In genomic region chr9:70553718-70554673, GRCh38 we compare ENCODE assay signal across 9 cellular contexts.
DNase-seq lines count a peak whose midpoint lies in the region; ATAC-seq and TF ChIP-seq lines count a peak whose summit lies in the region.
"Had no signal": no experiment of that assay in that cellular context is flagged by ENCODE, and none has a peak within 500 bp of the region (broad histone marks: within the 10 kb centered on the region; RNA-seq: fewer than 3 reads in every experiment).

No MANE protein-coding gene starts in this region.

- peak overlapping the region; percentile 18 for H3K4me2 ChIP-seq in parathyroid adenoma (ENCODE audit: low read length)

- no peaks in the 10 kb centered on the region for H3K9me3 ChIP-seq in RWPE2 (ENCODE audit: severe bottlenecking)
- H3K9me3 ChIP-seq in parathyroid adenoma (ENCODE audit: control insufficient read depth, low read length): no peaks in the 10 kb centered on the region
- H3K9me3 ChIP-seq in T-helper 17 cell (ENCODE audit: control insufficient read depth, low read length, poor library complexity, severe bottlenecking): no peaks in the 10 kb centered on the region

- TF ChIP-seq CTCF in RWPE2 (IDR thresholded peaks at IDR 0.05; ENCODE audit: poor library complexity, severe bottlenecking): no peak
- no peak for TF ChIP-seq CTCF in foreskin keratinocyte (conservative IDR thresholded peaks at IDR 0.05)
- no peak for TF ChIP-seq CTCF in parathyroid adenoma (IDR thresholded peaks at IDR 0.05)

- DNase-seq in ELR (ENCODE audit: low read depth) (peak; percentile 46), RWPE2 (ENCODE audit: low spot score) (no peak), foreskin keratinocyte (peak; percentile 51 to 76), GOT3 (lab: John Stamatoyannopoulos, UW) (no peak), NCI-H1417 treated with DMSO at 0.1 percent for 48 hours (lab: John Stamatoyannopoulos, UW) (no peak), T-helper 17 cell (no peak)
- DNase-seq: DND-41 had no signal

- ATAC-seq in RWPE2 (ENCODE audit: low read depth) (peak; percentile 87), foreskin keratinocyte (peak; percentile 88), HG02884 (IDR thresholded peaks at IDR 0.05; ENCODE audit: unreplicated experiment) (no peak), T-helper 17 cell (no peak)

- H3K27me3 ChIP-seq in RWPE2 (ENCODE audit: insufficient read depth, poor library complexity, severe bottlenecking) (no peaks in the 10 kb centered on the region), foreskin keratinocyte (no peaks in the 10 kb centered on the region), parathyroid adenoma (ENCODE audit: control insufficient read depth, insufficient read depth, low read length) (no peaks in the 10 kb centered on the region)

- no peak overlapping the region for H3K9ac ChIP-seq in parathyroid adenoma

- H3K4me3 ChIP-seq in RWPE2 (ENCODE audit: severe bottlenecking) (no peak overlapping the region), parathyroid adenoma (ENCODE audit: low read depth, low read length) (no peak overlapping the region)

- H3K4me3 Mint-ChIP-seq in T-helper 17 cell: no peak overlapping the region

- no peak overlapping the region for H2AFZ ChIP-seq in parathyroid adenoma

- H3K36me3 ChIP-seq in RWPE2 (ENCODE audit: low read depth) (no peaks in the 10 kb centered on the region), parathyroid adenoma (ENCODE audit: control insufficient read depth, insufficient read depth, low read length) (no peaks in the 10 kb centered on the region)

- peaks cover 5% of the 10 kb centered on the region for H3K27me3 Mint-ChIP-seq in T-helper 17 cell

- H3K27ac Mint-ChIP-seq in T-helper 17 cell: no peak overlapping the region

- peaks cover 16% of the 10 kb centered on the region for H3K4me1 ChIP-seq in RWPE2 (ENCODE audit: insufficient read depth, poor library complexity, severe bottlenecking)
- peaks cover 13% of the 10 kb centered on the region for H3K4me1 ChIP-seq in foreskin keratinocyte
- no peaks in the 10 kb centered on the region for H3K4me1 ChIP-seq in parathyroid adenoma

- peak overlapping the region; percentile 73 for H3K27ac ChIP-seq in RWPE2 (ENCODE audit: poor library complexity, severe bottlenecking)
- H3K27ac ChIP-seq in foreskin keratinocyte: peak overlapping the region; percentile 77
- no peak overlapping the region for H3K27ac ChIP-seq in parathyroid adenoma

- no peaks in the 10 kb centered on the region for H3K4me1 Mint-ChIP-seq in T-helper 17 cell

- no peaks in the 10 kb centered on the region for H3K36me3 Mint-ChIP-seq in T-helper 17 cell (ENCODE audit: low read depth)

- no peaks in the 10 kb centered on the region for H3K79me2 ChIP-seq in parathyroid adenoma

Comparison
In these comparisons a context has a peak if more than half of its experiments do, and no peak if none do; other contexts are left out.
1. DNase-seq: peak in ELR (single experiment) and foreskin keratinocyte (2 of 2); none in RWPE2 (single experiment), GOT3 (single experiment), NCI-H1417 treated with DMSO at 0.1 percent for 48 hours (single experiment) and T-helper 17 cell (0 of 3).
2. ATAC-seq: peak in RWPE2 (single experiment) and foreskin keratinocyte (single experiment); none in HG02884 (single experiment) and T-helper 17 cell (single experiment).